8 cellular contexts compared by ENCODE assay signal in genomic region chr3:130143648-130144335, GRCh38.
DNase-seq lines count a peak whose midpoint lies in the region; ATAC-seq, FAIRE-seq and TF ChIP-seq lines count a peak whose summit lies in the region.
"Not testable (repeated sequence)": the region's sequence is repeated elsewhere in the genome, so short reads cannot be mapped to it uniquely, and the experiment has no call there.

No MANE protein-coding gene starts in this region.

- not testable (repeated sequence) for H3K14ac ChIP-seq in trophoblast cell (ENCODE audit: low read length)

- not testable (repeated sequence) for H3K4me1 ChIP-seq in A673 (ENCODE audit: insufficient read depth, low read length, poor library complexity, severe bottlenecking); OCI-LY7 (ENCODE audit: insufficient read depth, low read length, poor library complexity, severe bottlenecking); body of pancreas; fibroblast of lung (ENCODE audit: control insufficient read depth, extremely low read depth, insufficient read depth, low read length); HepG2 (ENCODE audit: insufficient read depth, low read length); trophoblast cell (ENCODE audit: control insufficient read depth in 1 of 2, insufficient read depth in 2 of 2, low read length in 2 of 2)

- H4K20me1 ChIP-seq in OCI-LY7 (ENCODE audit: insufficient read depth, low read length); fibroblast of lung (ENCODE audit: control insufficient read depth, extremely low read depth, insufficient read depth, low read length); HepG2 (ENCODE audit: insufficient read depth, low read length): not testable (repeated sequence)

- in situ Hi-C loops in HepG2 (cut with HindIII; ENCODE audit: extremely low pct_ligation_motif_present, low pct_unique_long_range_greater_than_20kb): not testable (repeated sequence)

- POLR2A ChIA-PET in A673 (lab: Charles Lee; ENCODE audit: low non-redundant PET); OCI-LY7 (lab: Charles Lee); HepG2 (lab: Yijun Ruan, JAX): not testable (repeated sequence)

- TF ChIP-seq CTCF in A673 (conservative IDR thresholded peaks at IDR 0.05; ENCODE audit: low read depth, low read length) (peak; percentile 29; the same call in 1 of the 2 replicates), HFF-Myc (IDR thresholded peaks at IDR 0.05; ENCODE audit: low read depth, low read length, missing control alignments) (peak; percentile 21), OCI-LY7 (conservative IDR thresholded peaks at IDR 0.05; ENCODE audit: low read length) (peak; percentile 56), body of pancreas (IDR thresholded peaks at IDR 0.05) (peak in 5 of 7 experiments; percentile 19 to 37 (median 29)), fibroblast of lung (conservative IDR thresholded peaks at IDR 0.05 in 1 of 2, IDR thresholded peaks at IDR 0.05 in 1 of 2; ENCODE audit: low read depth in 1 of 2, low read length in 2 of 2) (peak; percentile 21 to 24), HepG2 (CRISPR knock-in tag; IDR thresholded peaks at IDR 0.05) (peak; percentile 33)

- H4K12ac ChIP-seq in trophoblast cell (ENCODE audit: low read depth, low read length): not testable (repeated sequence)

- not testable (repeated sequence) for ATAC-seq in body of pancreas, HepG2

- H3K9me3 ChIP-seq in A673 (ENCODE audit: low read depth, low read length, poor library complexity, severe bottlenecking); OCI-LY7 (ENCODE audit: low read length); body of pancreas; fibroblast of lung (ENCODE audit: control insufficient read depth, insufficient read depth, low read depth, low read length); HepG2 (ENCODE audit: low read length); trophoblast cell (ENCODE audit: insufficient read depth, low read depth, low read length): not testable (repeated sequence)

- H2BK5ac ChIP-seq in trophoblast cell (ENCODE audit: low read depth, low read length, poor library complexity): not testable (repeated sequence)

- not testable (repeated sequence) for H3K36me3 ChIP-seq in A673 (ENCODE audit: insufficient read depth, low read length, poor library complexity, severe bottlenecking); OCI-LY7 (ENCODE audit: insufficient read depth, low read length); body of pancreas (replicated peaks in 1 of 2; ENCODE audit: insufficient read depth in 1 of 2, low read depth in 2 of 2); fibroblast of lung (ENCODE audit: control insufficient read depth, insufficient read depth, low read length); HepG2 (replicated peaks in 1 of 2; ENCODE audit: control insufficient read depth in 1 of 2, insufficient read depth in 2 of 2, low read length in 2 of 2); trophoblast cell (ENCODE audit: control insufficient read depth in 1 of 2, insufficient read depth in 2 of 2, low read length in 2 of 2)

- not testable (repeated sequence) for H3K18ac ChIP-seq in trophoblast cell (ENCODE audit: low read length)

- intact Hi-C loops in A673 (cut with micrococcal nuclease; ENCODE audit: unreplicated experiment); OCI-LY7 (cut with micrococcal nuclease; ENCODE audit: unreplicated experiment); body of pancreas (cut with DNase I); HepG2 (cut with micrococcal nuclease; ENCODE audit: unreplicated experiment): not testable (repeated sequence)

- not testable (repeated sequence) for DNase-seq in A673 (ENCODE audit: low spot score); HFF-Myc (ENCODE audit: extremely low read depth, low read depth); OCI-LY7 (ENCODE audit: low spot score); body of pancreas; fibroblast of lung (ENCODE audit: low read depth in 2 of 2); HepG2 (ENCODE audit: low spot score)
- DNase-seq in DMS79 treated with DMSO at 0.1 percent for 48 hours (lab: John Stamatoyannopoulos, UW) (peak; percentile 3), trophoblast cell (peak; percentile 62 to 75)

- H3K79me2 ChIP-seq in OCI-LY7 (ENCODE audit: insufficient read depth, low read depth, low read length); fibroblast of lung (ENCODE audit: control insufficient read depth, insufficient read depth, low read length); HepG2 (ENCODE audit: insufficient read depth, low read length); trophoblast cell (ENCODE audit: control insufficient read depth, insufficient read depth, low read length, poor library complexity): not testable (repeated sequence)

- H3K4me3 ChIP-seq in A673 (ENCODE audit: low read depth, low read length, poor library complexity, severe bottlenecking); HFF-Myc (replicated peaks; ENCODE audit: low read depth, low read length); OCI-LY7 (ENCODE audit: low read depth, low read length, poor library complexity, severe bottlenecking); body of pancreas; fibroblast of lung (replicated peaks in 1 of 4; ENCODE audit: control extremely low read depth in 1 of 4, insufficient read depth in 1 of 4, low read depth in 3 of 4, low read length in 4 of 4); HepG2 (replicated peaks in 1 of 3; ENCODE audit: insufficient read depth in 1 of 3, low read depth in 2 of 3, low read length in 3 of 3); trophoblast cell (ENCODE audit: low read depth, low read length): not testable (repeated sequence)

- H3K27ac ChIP-seq in A673 (ENCODE audit: low read depth, low read length, poor library complexity, severe bottlenecking); OCI-LY7 (ENCODE audit: low read depth, low read length, poor library complexity, severe bottlenecking); body of pancreas; fibroblast of lung (ENCODE audit: insufficient read depth, low read length); HepG2 (ENCODE audit: extremely low read length, insufficient read depth, low read length); trophoblast cell (ENCODE audit: low read depth, low read length): not testable (repeated sequence)

- not testable (repeated sequence) for FAIRE-seq in HepG2 (lab: Jason Lieb, UNC)

- TF ChIP-seq RAD21 in HepG2 (CRISPR knock-in tag; IDR thresholded peaks at IDR 0.05): not testable (repeated sequence)

- CTCF ChIA-PET in A673 (lab: Charles Lee); OCI-LY7 (lab: Charles Lee; ENCODE audit: unreplicated experiment); HepG2 (lab: Yijun Ruan, JAX; ENCODE audit: low intra/inter-chr PET ratio, low total read pairs): not testable (repeated sequence)

- TF ChIP-seq POLR2A in body of pancreas (IDR thresholded peaks at IDR 0.05); HepG2 (IDR thresholded peaks at IDR 0.05; ENCODE audit: insufficient read depth in 1 of 2, low read depth in 2 of 2, low read length in 2 of 2): not testable (repeated sequence)

- H3K4me2 ChIP-seq in OCI-LY7 (ENCODE audit: low read length); fibroblast of lung (ENCODE audit: extremely low read depth, insufficient read depth, low read length); HepG2 (ENCODE audit: low read depth, low read length); trophoblast cell (ENCODE audit: low read length): not testable (repeated sequence)

- TF ChIP-seq EP300 in HepG2 (IDR thresholded peaks at IDR 0.05; ENCODE audit: low read depth in 2 of 2, low read length in 2 of 2); HepG2 (CRISPR knock-in tag; IDR thresholded peaks at IDR 0.05; ENCODE audit: borderline replicate concordance): not testable (repeated sequence)

- WGBS in body of pancreas, 2 donors: 39 to 43% methylated on average over 12 to 13 of the region's 13 CpGs
- 20% methylated on average over 13 of the region's 13 CpGs for WGBS in HepG2 (ENCODE audit: low lambda C conversion rate)
- no CpG with 5 or more reads among the region's 13 CpGs for WGBS in trophoblast cell (ENCODE audit: extremely low coverage, insufficient coverage, insufficient read length)

- not testable (repeated sequence) for H3K9me2 ChIP-seq in OCI-LY7 (ENCODE audit: insufficient read depth, low read length)

- not testable (repeated sequence) for H3K9ac ChIP-seq in fibroblast of lung (ENCODE audit: insufficient read depth, low read length); HepG2 (ENCODE audit: insufficient read depth, low read depth, low read length); trophoblast cell (ENCODE audit: low read length)

- H3K23ac ChIP-seq in trophoblast cell (ENCODE audit: low read length): not testable (repeated sequence)

- H4K91ac ChIP-seq in trophoblast cell (ENCODE audit: low read depth, low read length): not testable (repeated sequence)

- H2AFZ ChIP-seq in OCI-LY7 (ENCODE audit: low read length); fibroblast of lung (ENCODE audit: low read length); HepG2 (ENCODE audit: low read length); trophoblast cell (ENCODE audit: insufficient read depth, low read length, poor library complexity): not testable (repeated sequence)

- not testable (repeated sequence) for H3K4ac ChIP-seq in trophoblast cell (ENCODE audit: low read depth, low read length)

- H2AK5ac ChIP-seq in trophoblast cell (ENCODE audit: low read length): not testable (repeated sequence)

- H2BK12ac ChIP-seq in trophoblast cell (ENCODE audit: low read length): not testable (repeated sequence)

- not testable (repeated sequence) for BruUV-seq in A673 (replicated peaks; lab: Mats Ljungman, UMichigan); OCI-LY7 (replicated peaks; lab: Mats Ljungman, UMichigan); HepG2 (replicated peaks; lab: Mats Ljungman, UMichigan)

- not testable (repeated sequence) for H3K79me1 ChIP-seq in trophoblast cell (ENCODE audit: low read length)

- H2BK120ac ChIP-seq in trophoblast cell (ENCODE audit: insufficient read depth, low read length, poor library complexity): not testable (repeated sequence)

- H4K8ac ChIP-seq in trophoblast cell (ENCODE audit: low read depth, low read length): not testable (repeated sequence)

- H3K27me3 ChIP-seq in A673 (replicated peaks; ENCODE audit: insufficient read depth, low read depth, low read length, poor library complexity); body of pancreas; fibroblast of lung (ENCODE audit: control insufficient read depth, insufficient read depth, low read length); HepG2 (ENCODE audit: control insufficient read depth in 1 of 2, insufficient read depth in 2 of 2, low read length in 2 of 2); trophoblast cell (ENCODE audit: insufficient read depth, low read length): not testable (repeated sequence)
